Comparison of ENCODE assay signal across 1 cellular context in the genomic region with DNA sequence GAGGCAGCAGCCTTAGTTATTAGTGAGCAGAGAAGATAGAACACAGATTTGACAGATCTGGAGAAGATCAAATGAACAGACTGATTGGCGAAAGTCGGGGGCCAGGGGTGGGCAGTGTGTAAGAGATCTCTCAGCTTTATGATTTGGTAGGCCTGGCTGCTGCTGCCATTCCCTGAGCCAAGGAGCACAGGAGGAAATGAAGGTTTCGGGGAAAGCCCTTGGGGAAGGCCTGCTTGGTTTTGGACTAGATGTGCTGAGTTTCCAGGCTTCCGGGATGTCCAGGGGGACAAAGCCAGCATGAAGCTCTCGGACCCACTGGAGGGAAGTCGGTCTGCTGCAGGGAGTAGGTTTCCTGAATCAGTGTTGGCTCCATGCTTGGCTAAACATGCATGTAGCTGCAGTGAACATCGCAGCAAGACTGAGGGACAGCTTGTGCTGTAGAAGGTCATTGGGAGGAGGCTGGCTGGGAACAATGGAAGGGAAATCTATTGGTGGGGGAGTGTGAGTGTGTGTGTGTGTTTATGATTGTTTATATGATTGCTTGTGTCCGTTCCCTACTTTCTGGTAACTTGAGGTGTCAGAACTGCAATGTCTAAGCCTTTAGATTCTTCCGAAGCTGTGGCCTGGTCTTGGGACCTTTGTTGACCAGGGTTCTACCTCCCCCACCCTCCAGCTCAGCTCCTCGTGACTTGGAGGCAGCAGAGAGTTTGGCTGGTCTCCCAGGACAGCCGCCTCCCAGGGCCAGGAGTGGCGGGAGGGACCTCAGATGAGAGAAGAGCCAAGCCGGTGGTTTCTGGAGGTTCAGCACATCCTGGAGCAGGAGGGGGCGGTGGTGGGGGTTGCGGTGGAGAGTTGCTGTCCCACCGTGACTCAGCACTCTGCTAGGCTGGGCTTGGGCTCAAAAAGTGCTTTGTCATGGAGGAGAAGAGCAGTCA.
TF ChIP-seq lines count a peak whose summit lies in the region.

No MANE protein-coding gene starts in this region.

TF ChIP-seq in K562, 482 proteins besides CTCF, POLR2A, EP300 and RAD21 (continues in another document):
- peak; percentile 100 for TF ChIP-seq BACH1 (tag; IDR thresholded peaks at IDR 0.05)
- peak; percentile 97 for TF ChIP-seq LARP7 (IDR thresholded peaks at IDR 0.05)
- TF ChIP-seq, protein P1, sequence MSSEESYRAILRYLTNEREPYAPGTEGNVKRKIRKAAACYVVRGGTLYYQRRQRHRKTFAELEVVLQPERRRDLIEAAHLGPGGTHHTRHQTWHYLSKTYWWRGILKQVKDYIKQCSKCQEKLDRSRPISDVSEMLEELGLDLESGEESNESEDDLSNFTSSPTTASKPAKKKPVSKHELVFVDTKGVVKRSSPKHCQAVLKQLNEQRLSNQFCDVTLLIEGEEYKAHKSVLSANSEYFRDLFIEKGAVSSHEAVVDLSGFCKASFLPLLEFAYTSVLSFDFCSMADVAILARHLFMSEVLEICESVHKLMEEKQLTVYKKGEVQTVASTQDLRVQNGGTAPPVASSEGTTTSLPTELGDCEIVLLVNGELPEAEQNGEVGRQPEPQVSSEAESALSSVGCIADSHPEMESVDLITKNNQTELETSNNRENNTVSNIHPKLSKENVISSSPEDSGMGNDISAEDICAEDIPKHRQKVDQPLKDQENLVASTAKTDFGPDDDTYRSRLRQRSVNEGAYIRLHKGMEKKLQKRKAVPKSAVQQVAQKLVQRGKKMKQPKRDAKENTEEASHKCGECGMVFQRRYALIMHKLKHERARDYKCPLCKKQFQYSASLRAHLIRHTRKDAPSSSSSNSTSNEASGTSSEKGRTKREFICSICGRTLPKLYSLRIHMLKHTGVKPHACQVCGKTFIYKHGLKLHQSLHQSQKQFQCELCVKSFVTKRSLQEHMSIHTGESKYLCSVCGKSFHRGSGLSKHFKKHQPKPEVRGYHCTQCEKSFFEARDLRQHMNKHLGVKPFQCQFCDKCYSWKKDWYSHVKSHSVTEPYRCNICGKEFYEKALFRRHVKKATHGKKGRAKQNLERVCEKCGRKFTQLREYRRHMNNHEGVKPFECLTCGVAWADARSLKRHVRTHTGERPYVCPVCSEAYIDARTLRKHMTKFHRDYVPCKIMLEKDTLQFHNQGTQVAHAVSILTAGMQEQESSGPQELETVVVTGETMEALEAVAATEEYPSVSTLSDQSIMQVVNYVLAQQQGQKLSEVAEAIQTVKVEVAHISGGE (CRISPR knock-in tag; IDR thresholded peaks at IDR 0.05), result peak in 1 of 3 experiments; percentile 44; a peak in 1 of 6 replicates
- TF ChIP-seq ZNF57 (CRISPR knock-in tag; IDR thresholded peaks at IDR 0.05), result no peak
- TF ChIP-seq ZNF561 (CRISPR knock-in tag; conservative IDR thresholded peaks at IDR 0.05), result no peak
- TF ChIP-seq, protein P2, sequence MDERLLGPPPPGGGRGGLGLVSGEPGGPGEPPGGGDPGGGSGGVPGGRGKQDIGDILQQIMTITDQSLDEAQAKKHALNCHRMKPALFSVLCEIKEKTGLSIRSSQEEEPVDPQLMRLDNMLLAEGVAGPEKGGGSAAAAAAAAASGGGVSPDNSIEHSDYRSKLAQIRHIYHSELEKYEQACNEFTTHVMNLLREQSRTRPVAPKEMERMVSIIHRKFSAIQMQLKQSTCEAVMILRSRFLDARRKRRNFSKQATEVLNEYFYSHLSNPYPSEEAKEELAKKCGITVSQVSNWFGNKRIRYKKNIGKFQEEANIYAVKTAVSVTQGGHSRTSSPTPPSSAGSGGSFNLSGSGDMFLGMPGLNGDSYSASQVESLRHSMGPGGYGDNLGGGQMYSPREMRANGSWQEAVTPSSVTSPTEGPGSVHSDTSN (CRISPR knock-in tag; IDR thresholded peaks at IDR 0.05; ENCODE audit: low read depth), result no peak
- TF ChIP-seq, protein P2 (tag; conservative IDR thresholded peaks at IDR 0.05; ENCODE audit: low read depth), result peak; percentile 29; the same call in 1 of the 2 replicates
- TF ChIP-seq HDAC3 (IDR thresholded peaks at IDR 0.05; ENCODE audit: borderline replicate concordance, partially characterized antibody), result peak; percentile 81
- 0 out of 2 replicates have a peak, but pooled peaks have one; percentile 68 for TF ChIP-seq SRSF1 (IDR thresholded peaks at IDR 0.05; ENCODE audit: low read depth, low read length)
- TF ChIP-seq, protein P3, sequence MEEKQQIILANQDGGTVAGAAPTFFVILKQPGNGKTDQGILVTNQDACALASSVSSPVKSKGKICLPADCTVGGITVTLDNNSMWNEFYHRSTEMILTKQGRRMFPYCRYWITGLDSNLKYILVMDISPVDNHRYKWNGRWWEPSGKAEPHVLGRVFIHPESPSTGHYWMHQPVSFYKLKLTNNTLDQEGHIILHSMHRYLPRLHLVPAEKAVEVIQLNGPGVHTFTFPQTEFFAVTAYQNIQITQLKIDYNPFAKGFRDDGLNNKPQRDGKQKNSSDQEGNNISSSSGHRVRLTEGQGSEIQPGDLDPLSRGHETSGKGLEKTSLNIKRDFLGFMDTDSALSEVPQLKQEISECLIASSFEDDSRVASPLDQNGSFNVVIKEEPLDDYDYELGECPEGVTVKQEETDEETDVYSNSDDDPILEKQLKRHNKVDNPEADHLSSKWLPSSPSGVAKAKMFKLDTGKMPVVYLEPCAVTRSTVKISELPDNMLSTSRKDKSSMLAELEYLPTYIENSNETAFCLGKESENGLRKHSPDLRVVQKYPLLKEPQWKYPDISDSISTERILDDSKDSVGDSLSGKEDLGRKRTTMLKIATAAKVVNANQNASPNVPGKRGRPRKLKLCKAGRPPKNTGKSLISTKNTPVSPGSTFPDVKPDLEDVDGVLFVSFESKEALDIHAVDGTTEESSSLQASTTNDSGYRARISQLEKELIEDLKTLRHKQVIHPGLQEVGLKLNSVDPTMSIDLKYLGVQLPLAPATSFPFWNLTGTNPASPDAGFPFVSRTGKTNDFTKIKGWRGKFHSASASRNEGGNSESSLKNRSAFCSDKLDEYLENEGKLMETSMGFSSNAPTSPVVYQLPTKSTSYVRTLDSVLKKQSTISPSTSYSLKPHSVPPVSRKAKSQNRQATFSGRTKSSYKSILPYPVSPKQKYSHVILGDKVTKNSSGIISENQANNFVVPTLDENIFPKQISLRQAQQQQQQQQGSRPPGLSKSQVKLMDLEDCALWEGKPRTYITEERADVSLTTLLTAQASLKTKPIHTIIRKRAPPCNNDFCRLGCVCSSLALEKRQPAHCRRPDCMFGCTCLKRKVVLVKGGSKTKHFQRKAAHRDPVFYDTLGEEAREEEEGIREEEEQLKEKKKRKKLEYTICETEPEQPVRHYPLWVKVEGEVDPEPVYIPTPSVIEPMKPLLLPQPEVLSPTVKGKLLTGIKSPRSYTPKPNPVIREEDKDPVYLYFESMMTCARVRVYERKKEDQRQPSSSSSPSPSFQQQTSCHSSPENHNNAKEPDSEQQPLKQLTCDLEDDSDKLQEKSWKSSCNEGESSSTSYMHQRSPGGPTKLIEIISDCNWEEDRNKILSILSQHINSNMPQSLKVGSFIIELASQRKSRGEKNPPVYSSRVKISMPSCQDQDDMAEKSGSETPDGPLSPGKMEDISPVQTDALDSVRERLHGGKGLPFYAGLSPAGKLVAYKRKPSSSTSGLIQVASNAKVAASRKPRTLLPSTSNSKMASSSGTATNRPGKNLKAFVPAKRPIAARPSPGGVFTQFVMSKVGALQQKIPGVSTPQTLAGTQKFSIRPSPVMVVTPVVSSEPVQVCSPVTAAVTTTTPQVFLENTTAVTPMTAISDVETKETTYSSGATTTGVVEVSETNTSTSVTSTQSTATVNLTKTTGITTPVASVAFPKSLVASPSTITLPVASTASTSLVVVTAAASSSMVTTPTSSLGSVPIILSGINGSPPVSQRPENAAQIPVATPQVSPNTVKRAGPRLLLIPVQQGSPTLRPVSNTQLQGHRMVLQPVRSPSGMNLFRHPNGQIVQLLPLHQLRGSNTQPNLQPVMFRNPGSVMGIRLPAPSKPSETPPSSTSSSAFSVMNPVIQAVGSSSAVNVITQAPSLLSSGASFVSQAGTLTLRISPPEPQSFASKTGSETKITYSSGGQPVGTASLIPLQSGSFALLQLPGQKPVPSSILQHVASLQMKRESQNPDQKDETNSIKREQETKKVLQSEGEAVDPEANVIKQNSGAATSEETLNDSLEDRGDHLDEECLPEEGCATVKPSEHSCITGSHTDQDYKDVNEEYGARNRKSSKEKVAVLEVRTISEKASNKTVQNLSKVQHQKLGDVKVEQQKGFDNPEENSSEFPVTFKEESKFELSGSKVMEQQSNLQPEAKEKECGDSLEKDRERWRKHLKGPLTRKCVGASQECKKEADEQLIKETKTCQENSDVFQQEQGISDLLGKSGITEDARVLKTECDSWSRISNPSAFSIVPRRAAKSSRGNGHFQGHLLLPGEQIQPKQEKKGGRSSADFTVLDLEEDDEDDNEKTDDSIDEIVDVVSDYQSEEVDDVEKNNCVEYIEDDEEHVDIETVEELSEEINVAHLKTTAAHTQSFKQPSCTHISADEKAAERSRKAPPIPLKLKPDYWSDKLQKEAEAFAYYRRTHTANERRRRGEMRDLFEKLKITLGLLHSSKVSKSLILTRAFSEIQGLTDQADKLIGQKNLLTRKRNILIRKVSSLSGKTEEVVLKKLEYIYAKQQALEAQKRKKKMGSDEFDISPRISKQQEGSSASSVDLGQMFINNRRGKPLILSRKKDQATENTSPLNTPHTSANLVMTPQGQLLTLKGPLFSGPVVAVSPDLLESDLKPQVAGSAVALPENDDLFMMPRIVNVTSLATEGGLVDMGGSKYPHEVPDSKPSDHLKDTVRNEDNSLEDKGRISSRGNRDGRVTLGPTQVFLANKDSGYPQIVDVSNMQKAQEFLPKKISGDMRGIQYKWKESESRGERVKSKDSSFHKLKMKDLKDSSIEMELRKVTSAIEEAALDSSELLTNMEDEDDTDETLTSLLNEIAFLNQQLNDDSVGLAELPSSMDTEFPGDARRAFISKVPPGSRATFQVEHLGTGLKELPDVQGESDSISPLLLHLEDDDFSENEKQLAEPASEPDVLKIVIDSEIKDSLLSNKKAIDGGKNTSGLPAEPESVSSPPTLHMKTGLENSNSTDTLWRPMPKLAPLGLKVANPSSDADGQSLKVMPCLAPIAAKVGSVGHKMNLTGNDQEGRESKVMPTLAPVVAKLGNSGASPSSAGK (IDR thresholded peaks at IDR 0.05), result peak; percentile 72
- TF ChIP-seq TCF3 (CRISPR knock-in tag; IDR thresholded peaks at IDR 0.05), result peak; percentile 64
- no peak for TF ChIP-seq U2AF2 (optimal IDR thresholded peaks at IDR 0.05; ENCODE audit: low read depth, low read length)
- TF ChIP-seq, protein P4, sequence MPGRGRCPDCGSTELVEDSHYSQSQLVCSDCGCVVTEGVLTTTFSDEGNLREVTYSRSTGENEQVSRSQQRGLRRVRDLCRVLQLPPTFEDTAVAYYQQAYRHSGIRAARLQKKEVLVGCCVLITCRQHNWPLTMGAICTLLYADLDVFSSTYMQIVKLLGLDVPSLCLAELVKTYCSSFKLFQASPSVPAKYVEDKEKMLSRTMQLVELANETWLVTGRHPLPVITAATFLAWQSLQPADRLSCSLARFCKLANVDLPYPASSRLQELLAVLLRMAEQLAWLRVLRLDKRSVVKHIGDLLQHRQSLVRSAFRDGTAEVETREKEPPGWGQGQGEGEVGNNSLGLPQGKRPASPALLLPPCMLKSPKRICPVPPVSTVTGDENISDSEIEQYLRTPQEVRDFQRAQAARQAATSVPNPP (IDR thresholded peaks at IDR 0.05; ENCODE audit: borderline replicate concordance, insufficient read depth, insufficient read length), result no peak
- TF ChIP-seq NFIX (CRISPR knock-in tag; IDR thresholded peaks at IDR 0.05; ENCODE audit: low read depth), result 0 out of 2 replicates have a peak, but pooled peaks have one; percentile 17
- TF ChIP-seq MIER1 (IDR thresholded peaks at IDR 0.05; ENCODE audit: low read depth), result 0 out of 2 replicates have a peak, but pooled peaks have one; percentile 43
- TF ChIP-seq SMAD4 (CRISPR knock-in tag; conservative IDR thresholded peaks at IDR 0.05), result peak; percentile 84
- TF ChIP-seq NRF1 (conservative IDR thresholded peaks at IDR 0.05 in 1 of 2, IDR thresholded peaks at IDR 0.05 in 1 of 2), result peak; percentile 33 to 44; a peak in 1 of 4 replicates
- TF ChIP-seq, protein P5, sequence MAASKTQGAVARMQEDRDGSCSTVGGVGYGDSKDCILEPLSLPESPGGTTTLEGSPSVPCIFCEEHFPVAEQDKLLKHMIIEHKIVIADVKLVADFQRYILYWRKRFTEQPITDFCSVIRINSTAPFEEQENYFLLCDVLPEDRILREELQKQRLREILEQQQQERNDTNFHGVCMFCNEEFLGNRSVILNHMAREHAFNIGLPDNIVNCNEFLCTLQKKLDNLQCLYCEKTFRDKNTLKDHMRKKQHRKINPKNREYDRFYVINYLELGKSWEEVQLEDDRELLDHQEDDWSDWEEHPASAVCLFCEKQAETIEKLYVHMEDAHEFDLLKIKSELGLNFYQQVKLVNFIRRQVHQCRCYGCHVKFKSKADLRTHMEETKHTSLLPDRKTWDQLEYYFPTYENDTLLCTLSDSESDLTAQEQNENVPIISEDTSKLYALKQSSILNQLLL (CRISPR knock-in tag; IDR thresholded peaks at IDR 0.05; ENCODE audit: borderline replicate concordance), result no peak
- 0 out of 4 replicates have a peak, but pooled peaks of 1 of the 2 experiments have one; percentile 18 for TF ChIP-seq NONO (IDR thresholded peaks at IDR 0.05; ENCODE audit: low read depth in 2 of 2, low read length in 1 of 2)
- TF ChIP-seq, protein P6, sequence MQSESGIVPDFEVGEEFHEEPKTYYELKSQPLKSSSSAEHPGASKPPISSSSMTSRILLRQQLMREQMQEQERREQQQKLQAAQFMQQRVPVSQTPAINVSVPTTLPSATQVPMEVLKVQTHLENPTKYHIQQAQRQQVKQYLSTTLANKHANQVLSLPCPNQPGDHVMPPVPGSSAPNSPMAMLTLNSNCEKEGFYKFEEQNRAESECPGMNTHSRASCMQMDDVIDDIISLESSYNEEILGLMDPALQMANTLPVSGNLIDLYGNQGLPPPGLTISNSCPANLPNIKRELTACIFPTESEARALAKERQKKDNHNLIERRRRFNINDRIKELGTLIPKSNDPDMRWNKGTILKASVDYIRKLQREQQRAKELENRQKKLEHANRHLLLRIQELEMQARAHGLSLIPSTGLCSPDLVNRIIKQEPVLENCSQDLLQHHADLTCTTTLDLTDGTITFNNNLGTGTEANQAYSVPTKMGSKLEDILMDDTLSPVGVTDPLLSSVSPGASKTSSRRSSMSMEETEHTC (IDR thresholded peaks at IDR 0.05), result peak; percentile 99
- TF ChIP-seq MTA2 (IDR thresholded peaks at IDR 0.05; ENCODE audit: low read depth), result 0 out of 2 replicates have a peak, but pooled peaks have one; percentile 5
- TF ChIP-seq KLF6 (CRISPR knock-in tag; IDR thresholded peaks at IDR 0.05; ENCODE audit: borderline replicate concordance), result peak; percentile 77; the same call in 1 of the 2 replicates
- TF ChIP-seq ASH1L (IDR thresholded peaks at IDR 0.05; ENCODE audit: borderline replicate concordance, low read depth, partially characterized antibody), result peak; percentile 62
- peak; percentile 59 for TF ChIP-seq ZNF584 (CRISPR knock-in tag; IDR thresholded peaks at IDR 0.05; ENCODE audit: low read depth)
- TF ChIP-seq FOXP1 (CRISPR knock-in tag; IDR thresholded peaks at IDR 0.05), result peak; percentile 88
- TF ChIP-seq SRF (CRISPR knock-in tag; IDR thresholded peaks at IDR 0.05), result peak in 1 of 2 experiments; percentile 68; a peak in 1 of 4 replicates
- TF ChIP-seq ELF1 (tag; IDR thresholded peaks at IDR 0.05), result peak; percentile 83
